Comparison of ENCODE assay signal across 8 cellular contexts in genomic region chr9:133459476-133460404, GRCh38. TPM values are rescaled to one million over a fixed set of nuclear protein-coding genes. Genes with fewer than 3 reads are reported as not detected.
DNase-seq lines count a peak whose midpoint lies in the region; ATAC-seq and TF ChIP-seq lines count a peak whose summit lies in the region.

CACFD1 (plus strand) TSS chr9:133459978; CDS start chr9:133460067, 89 bp downstream.

- H3K9me3 Mint-ChIP-seq in activated naive CD8-positive, alpha-beta T cell treated with anti-CD3 and anti-CD28 coated beads for 36 hours, result no peaks in the 10 kb centered on the region
- no peaks in the 10 kb centered on the region for H3K9me3 Mint-ChIP-seq in osteocyte (ENCODE audit: unreplicated experiment)

- ATAC-seq in HG02588 (IDR thresholded peaks at IDR 0.05; ENCODE audit: unreplicated experiment) (peak; percentile 75), thoracic aorta (ENCODE audit: insufficient number of reproducible peaks, low FRiP score, low read depth) (peak; percentile 68)

- peaks cover 0 to 16% of the 10 kb centered on the region in 2 donors for H3K4me1 ChIP-seq in thoracic aorta (ENCODE audit: control insufficient read depth in 1 of 2, low read depth in 2 of 2)

- H3K4me1 Mint-ChIP-seq in activated naive CD8-positive, alpha-beta T cell treated with anti-CD3 and anti-CD28 coated beads for 36 hours, result peaks cover 4% of the 10 kb centered on the region
- peaks cover 16% of the 10 kb centered on the region for H3K4me1 Mint-ChIP-seq in osteocyte (ENCODE audit: unreplicated experiment)

- no peaks in the 10 kb centered on the region for H3K9me3 ChIP-seq in thoracic aorta

- H3K4me3 ChIP-seq in GM06990 (replicated peaks; ENCODE audit: low read depth, low read length), result peak within 1 kb of the TSS; percentile 66
- H3K4me3 ChIP-seq in thoracic aorta, result peak within 1 kb of the TSS; percentile 96

- H3K27ac Mint-ChIP-seq in activated naive CD8-positive, alpha-beta T cell treated with anti-CD3 and anti-CD28 coated beads for 36 hours, result peak within 1 kb of the TSS; percentile 83
- peak within 1 kb of the TSS; percentile 88 for H3K27ac Mint-ChIP-seq in osteocyte (ENCODE audit: unreplicated experiment)

- peak within 1 kb of the TSS; percentile 94 to 95 for H3K27ac ChIP-seq in thoracic aorta

- H3K27me3 ChIP-seq in GM06990 (replicated peaks; ENCODE audit: control insufficient read depth, insufficient read depth, low read length) (no peaks in the 10 kb centered on the region; the same call in 1 of the 2 replicates), thoracic aorta (replicated peaks; ENCODE audit: insufficient read depth) (no peaks in the 10 kb centered on the region)

- no peaks in the 10 kb centered on the region for H3K36me3 ChIP-seq in GM06990 (ENCODE audit: control insufficient read depth, insufficient read depth, low read length)
- peaks cover 4% of the 10 kb centered on the region for H3K36me3 ChIP-seq in thoracic aorta

- TF ChIP-seq CTCF in GM06990 (IDR thresholded peaks at IDR 0.05; ENCODE audit: insufficient read depth, low read length, poor library complexity, severe bottlenecking) (no peak), osteocyte (IDR thresholded peaks at IDR 0.05) (no peak), thoracic aorta (IDR thresholded peaks at IDR 0.05) (no peak)

- DNase-seq in GM06990 (ENCODE audit: extremely low read depth, insufficient read length), result peak; percentile 95
- peak; percentile 95 for DNase-seq in NCI-H1092 treated with DMSO at 0.1 percent for 48 hours (lab: John Stamatoyannopoulos, UW)
- DNase-seq in SKM-1 (lab: John Stamatoyannopoulos, UW; ENCODE audit: unreplicated experiment), result peak; percentile 84
- peak; percentile 89 for DNase-seq in activated naive CD8-positive, alpha-beta T cell treated with anti-CD3 and anti-CD28 coated beads for 36 hours
- peak; percentile 92 to 99 (median 97) for DNase-seq in head of caudate nucleus
- peak; percentile 97 for DNase-seq in osteocyte (ENCODE audit: extremely low spot score, unreplicated experiment)
- DNase-seq in thoracic aorta (ENCODE audit: low spot score), result peak; percentile 90

- H3K36me3 Mint-ChIP-seq in activated naive CD8-positive, alpha-beta T cell treated with anti-CD3 and anti-CD28 coated beads for 36 hours, result no peaks in the 10 kb centered on the region
- peaks cover 7% of the 10 kb centered on the region for H3K36me3 Mint-ChIP-seq in osteocyte (ENCODE audit: unreplicated experiment)

- no peaks in the 10 kb centered on the region for H3K27me3 Mint-ChIP-seq in activated naive CD8-positive, alpha-beta T cell treated with anti-CD3 and anti-CD28 coated beads for 36 hours
- H3K27me3 Mint-ChIP-seq in osteocyte (ENCODE audit: unreplicated experiment), result no peaks in the 10 kb centered on the region

- H3K4me3 Mint-ChIP-seq in activated naive CD8-positive, alpha-beta T cell treated with anti-CD3 and anti-CD28 coated beads for 36 hours, result peak within 1 kb of the TSS; percentile 84
- H3K4me3 Mint-ChIP-seq in osteocyte (ENCODE audit: unreplicated experiment), result peak within 1 kb of the TSS; percentile 90

- intact Hi-C loops in head of caudate nucleus (cut with DNase I), result loop anchor here (5.0 kb wide), 1 partner anchor 42 kb away; the partner anchor contains the start of gene REXO4

RNA-seq across cellular contexts. Expression of gene CACFD1, which starts in this region (rescaled TPM):
- 1 to 10 TPM in 1 of 2 experiments, under 1 TPM in 1; 0.54 to 1.4 TPM for total RNA-seq in activated naive CD8-positive, alpha-beta T cell treated with anti-CD3 and anti-CD28 coated beads for 36 hours
- total RNA-seq in osteocyte (28.9 and 29.3 TPM in 2 replicates), thoracic aorta (10 to 100 TPM; 15.8 to 19.5 TPM)

Comparison
In these comparisons a context has a peak if more than half of its experiments do, and no peak if none do; other contexts are left out.
1. Peak in every context shown above with its lines: DNase-seq, ATAC-seq, H3K4me3 ChIP-seq and H3K27ac ChIP-seq.
2. RNA of gene CACFD1 (total RNA-seq): 28.9 to 29.3 TPM in osteocyte and 15.8 to 19.5 TPM in thoracic aorta; 0.54 to 1.4 TPM in activated naive CD8-positive, alpha-beta T cell treated with anti-CD3 and anti-CD28 coated beads for 36 hours; every median in the first group is over 4 times any median in the second.